Comparison of ENCODE assay signal across 1 cellular context in the genomic region with DNA sequence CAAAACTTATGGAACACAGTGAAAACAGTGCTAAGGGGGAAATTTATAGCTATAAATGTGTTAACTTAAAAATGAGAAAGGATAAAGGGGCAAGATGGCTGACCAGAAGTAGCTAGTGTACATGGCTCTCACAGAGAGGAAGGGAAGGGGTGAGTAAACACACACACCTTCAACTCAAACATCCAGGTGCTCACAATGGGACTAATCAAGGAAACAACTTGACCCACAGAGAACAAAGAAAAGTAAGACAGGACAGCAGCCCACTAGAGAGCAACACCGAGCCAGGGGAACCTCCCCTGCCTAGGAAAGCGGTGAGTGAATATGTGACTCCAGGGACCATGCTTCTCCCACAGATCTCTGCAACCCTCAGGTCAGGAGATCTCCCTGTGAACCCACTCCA.
TF ChIP-seq lines count a peak whose summit lies in the region.

No MANE protein-coding gene starts in this region.

TF ChIP-seq in K562, 482 proteins besides CTCF, POLR2A, EP300 and RAD21 (continued from another document):
- TF ChIP-seq, protein P1, sequence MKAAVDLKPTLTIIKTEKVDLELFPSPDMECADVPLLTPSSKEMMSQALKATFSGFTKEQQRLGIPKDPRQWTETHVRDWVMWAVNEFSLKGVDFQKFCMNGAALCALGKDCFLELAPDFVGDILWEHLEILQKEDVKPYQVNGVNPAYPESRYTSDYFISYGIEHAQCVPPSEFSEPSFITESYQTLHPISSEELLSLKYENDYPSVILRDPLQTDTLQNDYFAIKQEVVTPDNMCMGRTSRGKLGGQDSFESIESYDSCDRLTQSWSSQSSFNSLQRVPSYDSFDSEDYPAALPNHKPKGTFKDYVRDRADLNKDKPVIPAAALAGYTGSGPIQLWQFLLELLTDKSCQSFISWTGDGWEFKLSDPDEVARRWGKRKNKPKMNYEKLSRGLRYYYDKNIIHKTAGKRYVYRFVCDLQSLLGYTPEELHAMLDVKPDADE (conservative IDR thresholded peaks at IDR 0.05; ENCODE audit: control insufficient read depth, low read depth, low read length): no peak
- no peak for TF ChIP-seq ZNF146 (CRISPR knock-in tag; IDR thresholded peaks at IDR 0.05; ENCODE audit: unreplicated experiment)
- no peak for TF ChIP-seq NR1H2 (CRISPR knock-in tag; IDR thresholded peaks at IDR 0.05)
- TF ChIP-seq, protein P2, sequence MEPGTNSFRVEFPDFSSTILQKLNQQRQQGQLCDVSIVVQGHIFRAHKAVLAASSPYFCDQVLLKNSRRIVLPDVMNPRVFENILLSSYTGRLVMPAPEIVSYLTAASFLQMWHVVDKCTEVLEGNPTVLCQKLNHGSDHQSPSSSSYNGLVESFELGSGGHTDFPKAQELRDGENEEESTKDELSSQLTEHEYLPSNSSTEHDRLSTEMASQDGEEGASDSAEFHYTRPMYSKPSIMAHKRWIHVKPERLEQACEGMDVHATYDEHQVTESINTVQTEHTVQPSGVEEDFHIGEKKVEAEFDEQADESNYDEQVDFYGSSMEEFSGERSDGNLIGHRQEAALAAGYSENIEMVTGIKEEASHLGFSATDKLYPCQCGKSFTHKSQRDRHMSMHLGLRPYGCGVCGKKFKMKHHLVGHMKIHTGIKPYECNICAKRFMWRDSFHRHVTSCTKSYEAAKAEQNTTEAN (CRISPR knock-in tag; IDR thresholded peaks at IDR 0.05): no peak
- TF ChIP-seq, protein P3, sequence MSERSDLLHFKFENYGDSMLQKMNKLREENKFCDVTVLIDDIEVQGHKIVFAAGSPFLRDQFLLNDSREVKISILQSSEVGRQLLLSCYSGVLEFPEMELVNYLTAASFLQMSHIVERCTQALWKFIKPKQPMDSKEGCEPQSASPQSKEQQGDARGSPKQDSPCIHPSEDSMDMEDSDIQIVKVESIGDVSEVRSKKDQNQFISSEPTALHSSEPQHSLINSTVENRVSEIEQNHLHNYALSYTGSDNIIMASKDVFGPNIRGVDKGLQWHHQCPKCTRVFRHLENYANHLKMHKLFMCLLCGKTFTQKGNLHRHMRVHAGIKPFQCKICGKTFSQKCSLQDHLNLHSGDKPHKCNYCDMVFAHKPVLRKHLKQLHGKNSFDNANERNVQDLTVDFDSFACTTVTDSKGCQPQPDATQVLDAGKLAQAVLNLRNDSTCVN (CRISPR knock-in tag; IDR thresholded peaks at IDR 0.05): no peak
- TF ChIP-seq HNRNPL (IDR thresholded peaks at IDR 0.05; ENCODE audit: low read depth, low read length): no peak
- TF ChIP-seq RBM25 (IDR thresholded peaks at IDR 0.05; ENCODE audit: low read depth, low read length, severe bottlenecking): no peak
- no peak for TF ChIP-seq ARHGAP35 (IDR thresholded peaks at IDR 0.05; ENCODE audit: partially characterized antibody)
- no peak for TF ChIP-seq ZNF79 (CRISPR knock-in tag; IDR thresholded peaks at IDR 0.05; ENCODE audit: low read depth)
- no peak for TF ChIP-seq HIVEP1 (CRISPR knock-in tag; IDR thresholded peaks at IDR 0.05)
- TF ChIP-seq ILK (tag; IDR thresholded peaks at IDR 0.05; ENCODE audit: borderline replicate concordance, low read depth): no peak
- TF ChIP-seq ZNF274 (IDR thresholded peaks at IDR 0.05; ENCODE audit: borderline replicate concordance, low read depth, low read length): no peak
- no peak for TF ChIP-seq MTF1 (CRISPR knock-in tag; IDR thresholded peaks at IDR 0.05; ENCODE audit: borderline replicate concordance)
